In genomic region chr9:120289091-120289490, GRCh38 we compare ENCODE assay signal across 1 cellular context.
TF ChIP-seq lines count a peak whose summit lies in the region.

No MANE protein-coding gene starts in this region.

TF ChIP-seq in GM23338, 12 proteins besides CTCF, POLR2A, EP300 and RAD21 (continued from another document):
- TF ChIP-seq ETS1 (IDR thresholded peaks at IDR 0.05) (no peak), EZH2 (IDR thresholded peaks at IDR 0.05; ENCODE audit: low read depth, unreplicated experiment) (no peak), CREB1 (CRISPR knock-in tag; IDR thresholded peaks at IDR 0.05; ENCODE audit: low read depth) (no peak), ZNF331 (CRISPR knock-in tag; IDR thresholded peaks at IDR 0.05; ENCODE audit: low read depth) (no peak), EZH2phosphoT487 (IDR thresholded peaks at IDR 0.05; ENCODE audit: unreplicated experiment) (no peak), ZNF462 (CRISPR knock-in tag; IDR thresholded peaks at IDR 0.05) (no peak), ZNF114 (CRISPR knock-in tag; IDR thresholded peaks at IDR 0.05) (no peak), JUNB (IDR thresholded peaks at IDR 0.05; ENCODE audit: unreplicated experiment) (no peak), NANOG (IDR thresholded peaks at IDR 0.05; ENCODE audit: borderline replicate concordance) (no peak), STAT1 (IDR thresholded peaks at IDR 0.05; ENCODE audit: unreplicated experiment) (no peak)
